Comparison of ENCODE assay signal across 17 cellular contexts in genomic region chr1:226120398-226120797, GRCh38. TPM values are rescaled to one million over a fixed set of nuclear protein-coding genes. Genes with fewer than 3 reads are reported as not detected.
A peak's percentile ranks its signal among the peaks of the same experiment; 100 is the strongest.
DNase-seq lines count a peak whose midpoint lies in the region; ATAC-seq and TF ChIP-seq lines count a peak whose summit lies in the region.
"Had no signal": no experiment of that assay in that cellular context is flagged by ENCODE, and none has a peak within 500 bp of the region (broad histone marks: within the 10 kb centered on the region; RNA-seq: fewer than 3 reads in every experiment).

No MANE protein-coding gene starts in this region.

- H3K4me1 ChIP-seq in OCI-LY3 (ENCODE audit: low read length) (peaks cover 34% of the 10 kb centered on the region), endodermal cell (ENCODE audit: control insufficient read depth, insufficient read depth, low read length) (no peaks in the 10 kb centered on the region)

- 86 to 93% methylated on average over 2 to 5 of the region's 5 CpGs for WGBS in endodermal cell (ENCODE audit: insufficient coverage in 1 of 2, insufficient read length in 1 of 2), 2 experiments

- H3K4me3 Mint-ChIP-seq in activated naive CD4-positive, alpha-beta T cell treated with anti-CD3 and anti-CD28 coated beads, Interleukin-2, amount 10 ng/mL, durations not matched to agents 7 days and 5 days: peak overlapping the region; percentile 76
- peak overlapping the region; percentile 75 for H3K4me3 Mint-ChIP-seq in endodermal cell
- H3K4me3 Mint-ChIP-seq in stimulated activated memory B cell treated with anti-CD40 and anti-IgM and Interleukin-4, amounts not matched to agents 10 μg/mL and 1 μg/mL and 100 μg/mL, for 72 hours: peak overlapping the region; percentile 76

- TF ChIP-seq CTCF in OCI-LY3 (IDR thresholded peaks at IDR 0.05; ENCODE audit: low read depth, low read length) (no peak), endodermal cell (conservative IDR thresholded peaks at IDR 0.05) (no peak)

- no peak overlapping the region for H3K9ac ChIP-seq in OCI-LY3 (ENCODE audit: low read length)
- no peak overlapping the region for H3K9ac ChIP-seq in endodermal cell (ENCODE audit: extremely low read depth, low read length, poor library complexity, severe bottlenecking)

- CTCF ChIA-PET in activated naive CD4-positive, alpha-beta T cell treated with anti-CD3 and anti-CD28 coated beads, Interleukin-2, amount 10 ng/mL, durations not matched to agents 7 days and 5 days (lab: Charles Lee): interaction anchor here (0.6 to 3.6 kb wide), 7 partner anchors 10 to 762 kb away, joined by 3 to 33 read pairs (median 4); no protein-coding TSS in a partner anchor

- H3K36me3 ChIP-seq in OCI-LY3 (replicated peaks; ENCODE audit: low read depth, low read length): no peaks in the 10 kb centered on the region
- no peaks in the 10 kb centered on the region for H3K36me3 ChIP-seq in endodermal cell (ENCODE audit: control insufficient read depth, insufficient read depth, low read length)
- H3K36me3 ChIP-seq: tibial artery had no signal

- intact Hi-C loops in sciatic nerve (cut with DNase I): loop anchor here (5.0 kb wide), 1 partner anchor 72 kb away; no protein-coding TSS in a partner anchor

- no peaks in the 10 kb centered on the region for H3K79me2 ChIP-seq in OCI-LY3 (ENCODE audit: low read length)

- peak overlapping the region; percentile 84 for H3K4me2 ChIP-seq in OCI-LY3 (ENCODE audit: low read length)

- ATAC-seq in activated naive CD4-positive, alpha-beta T cell treated with anti-CD3 and anti-CD28 coated beads, Interleukin-2, amount 50 U/mL, for 72 hours: no peak
- no peak for ATAC-seq in stimulated activated memory B cell treated with anti-CD40 and anti-IgM and Interleukin-4, amounts not matched to agents 10 μg/mL and 1 μg/mL and 100 μg/mL, for 72 hours
- ATAC-seq in sciatic nerve: no peak
- ATAC-seq: left cardiac atrium, Panc1 had no signal

- H3K4me3 ChIP-seq in OCI-LY3 (ENCODE audit: low read length) (no peak overlapping the region), endodermal cell (ENCODE audit: low read length) (no peak overlapping the region)

- H2AFZ ChIP-seq in OCI-LY3 (ENCODE audit: low read depth, low read length): no peak overlapping the region; the same call in 1 of the 2 replicates

- H3K4me1 Mint-ChIP-seq in activated naive CD4-positive, alpha-beta T cell treated with anti-CD3 and anti-CD28 coated beads, Interleukin-2, amount 10 ng/mL, durations not matched to agents 7 days and 5 days: peaks cover 44% of the 10 kb centered on the region
- peaks cover 22% of the 10 kb centered on the region for H3K4me1 Mint-ChIP-seq in endodermal cell
- H3K4me1 Mint-ChIP-seq in stimulated activated memory B cell treated with anti-CD40 and anti-IgM and Interleukin-4, amounts not matched to agents 10 μg/mL and 1 μg/mL and 100 μg/mL, for 72 hours: peaks cover 64% of the 10 kb centered on the region

- no peaks in the 10 kb centered on the region for H3K36me3 Mint-ChIP-seq in activated naive CD4-positive, alpha-beta T cell treated with anti-CD3 and anti-CD28 coated beads, Interleukin-2, amount 10 ng/mL, durations not matched to agents 7 days and 5 days
- no peaks in the 10 kb centered on the region for H3K36me3 Mint-ChIP-seq in activated naive CD4-positive, alpha-beta T cell treated with anti-CD3 and anti-CD28 coated beads, Interleukin-2, amount 50 U/mL, for 72 hours
- no peaks in the 10 kb centered on the region for H3K36me3 Mint-ChIP-seq in endodermal cell (ENCODE audit: low read depth)
- no peaks in the 10 kb centered on the region for H3K36me3 Mint-ChIP-seq in stimulated activated memory B cell treated with anti-CD40 and anti-IgM and Interleukin-4, amounts not matched to agents 10 μg/mL and 1 μg/mL and 100 μg/mL, for 72 hours

- no peak for DNase-seq in activated naive CD4-positive, alpha-beta T cell treated with anti-CD3 and anti-CD28 coated beads, Interleukin-2, amount 10 ng/mL, durations not matched to agents 7 days and 5 days
- no peak for DNase-seq in activated naive CD4-positive, alpha-beta T cell treated with anti-CD3 and anti-CD28 coated beads, Interleukin-2, amount 50 U/mL, for 72 hours (ENCODE audit: low spot score in 2 of 2)
- DNase-seq in endodermal cell (no peak), sciatic nerve (ENCODE audit: low spot score) (no peak), GOT3 (lab: John Stamatoyannopoulos, UW) (no peak), SIG-M5 treated with dmso at 0.1 percent for 504 hours (lab: John Stamatoyannopoulos, UW; ENCODE audit: unreplicated experiment) (no peak)
- DNase-seq: activated CD4-positive, CD25-positive, alpha-beta regulatory T cell; DMS 273 treated with DMSO at 0.1 percent for 48 hours; hippocampal formation; left cardiac atrium; NCI-H2029 treated with DMSO at 0.1 percent for 48 hours; NCI-H69; retina; tibial artery had no signal

- H3K9me3 Mint-ChIP-seq in activated naive CD4-positive, alpha-beta T cell treated with anti-CD3 and anti-CD28 coated beads, Interleukin-2, amount 10 ng/mL, durations not matched to agents 7 days and 5 days: no peaks in the 10 kb centered on the region
- no peaks in the 10 kb centered on the region for H3K9me3 Mint-ChIP-seq in activated naive CD4-positive, alpha-beta T cell treated with anti-CD3 and anti-CD28 coated beads, Interleukin-2, amount 50 U/mL, for 72 hours
- peaks cover 5% of the 10 kb centered on the region for H3K9me3 Mint-ChIP-seq in endodermal cell
- no peaks in the 10 kb centered on the region for H3K9me3 Mint-ChIP-seq in stimulated activated memory B cell treated with anti-CD40 and anti-IgM and Interleukin-4, amounts not matched to agents 10 μg/mL and 1 μg/mL and 100 μg/mL, for 72 hours

- no peaks in the 10 kb centered on the region for H3K9me3 ChIP-seq in OCI-LY3 (ENCODE audit: insufficient read depth, low read length)
- no peaks in the 10 kb centered on the region for H3K9me3 ChIP-seq in endodermal cell (ENCODE audit: control insufficient read depth, low read length)
- H3K9me3 ChIP-seq: tibial artery had no signal

- H3K27me3 ChIP-seq in OCI-LY3 (ENCODE audit: low read depth, low read length) (no peaks in the 10 kb centered on the region), endodermal cell (ENCODE audit: control insufficient read depth, insufficient read depth, low read length, poor library complexity, severe bottlenecking) (peaks cover 11% of the 10 kb centered on the region)
- H3K27me3 ChIP-seq: tibial artery had no signal

- peak overlapping the region; percentile 93 for H3K27ac Mint-ChIP-seq in activated naive CD4-positive, alpha-beta T cell treated with anti-CD3 and anti-CD28 coated beads, Interleukin-2, amount 10 ng/mL, durations not matched to agents 7 days and 5 days
- peak overlapping the region in 1 of 2 donors; percentile 78 for H3K27ac Mint-ChIP-seq in activated naive CD4-positive, alpha-beta T cell treated with anti-CD3 and anti-CD28 coated beads, Interleukin-2, amount 50 U/mL, for 72 hours
- H3K27ac Mint-ChIP-seq in endodermal cell: no peak overlapping the region
- H3K27ac Mint-ChIP-seq in stimulated activated memory B cell treated with anti-CD40 and anti-IgM and Interleukin-4, amounts not matched to agents 10 μg/mL and 1 μg/mL and 100 μg/mL, for 72 hours: no peak overlapping the region

- no peak overlapping the region for H3K27ac ChIP-seq in OCI-LY3 (ENCODE audit: low read length)
- no peak overlapping the region for H3K27ac ChIP-seq in endodermal cell (ENCODE audit: low read depth, low read length)
- H3K27ac ChIP-seq: tibial artery had no signal

- peaks cover 41% of the 10 kb centered on the region for H3K27me3 Mint-ChIP-seq in activated naive CD4-positive, alpha-beta T cell treated with anti-CD3 and anti-CD28 coated beads, Interleukin-2, amount 10 ng/mL, durations not matched to agents 7 days and 5 days
- peaks cover 32% of the 10 kb centered on the region for H3K27me3 Mint-ChIP-seq in endodermal cell (ENCODE audit: insufficient read depth)
- no peaks in the 10 kb centered on the region for H3K27me3 Mint-ChIP-seq in stimulated activated memory B cell treated with anti-CD40 and anti-IgM and Interleukin-4, amounts not matched to agents 10 μg/mL and 1 μg/mL and 100 μg/mL, for 72 hours

- H4K20me1 ChIP-seq in OCI-LY3 (ENCODE audit: insufficient read depth, low read length): no peaks in the 10 kb centered on the region

RNA-seq across cellular contexts. Expression of gene H3-3A, which starts 57.9 kb away (rescaled TPM):
- 100 to 1,000 TPM; 292 to 444 TPM for total RNA-seq in activated naive CD4-positive, alpha-beta T cell treated with anti-CD3 and anti-CD28 coated beads, Interleukin-2, amount 50 U/mL, for 72 hours
- 100 to 1,000 TPM; 733 to 829 TPM for total RNA-seq in endodermal cell
- polyA plus RNA-seq in endodermal cell (2013, experiment 1 of 2): 1,298 TPM
- polyA plus RNA-seq in endodermal cell (2013, experiment 2 of 2): 1,242 TPM
- 314 TPM for total RNA-seq in sciatic nerve
